Comparison of ENCODE assay signal across 14 cellular contexts in genomic region chr17:18219016-18219415, GRCh38. TPM values are rescaled to one million over a fixed set of nuclear protein-coding genes. Genes with fewer than 3 reads are reported as not detected.
DNase-seq lines count a peak whose midpoint lies in the region; ATAC-seq and TF ChIP-seq lines count a peak whose summit lies in the region.
"Had no signal": no experiment of that assay in that cellular context is flagged by ENCODE, and none has a peak within 500 bp of the region (broad histone marks: within the 10 kb centered on the region; RNA-seq: fewer than 3 reads in every experiment).

No MANE protein-coding gene starts in this region.

- intact Hi-C loops in transverse colon (cut with DNase I; ENCODE audit: low total_unique reads) = no loop called here

- TF ChIP-seq EP300 in transverse colon (IDR thresholded peaks at IDR 0.05; ENCODE audit: low read depth) = no peak

- 52 to 60% methylated on average over 2 to 4 of the region's 4 CpGs for WGBS in transverse colon (ENCODE audit: low coverage in 1 of 2), 2 donors

- H3K27me3 ChIP-seq in transverse colon = no peaks in the 10 kb centered on the region
- H3K27me3 ChIP-seq: esophagus squamous epithelium had no signal

- no peak overlapping the region for H3K27ac ChIP-seq in transverse colon
- H3K27ac ChIP-seq: esophagus squamous epithelium had no signal

- ATAC-seq in left lobe of liver = peak; percentile 33

- TF ChIP-seq CTCF in transverse colon (IDR thresholded peaks at IDR 0.05) = no peak

- in situ Hi-C loops in ACHN (cut with HindIII; ENCODE audit: low pct_ligation_motif_present, low pct_unique_long_range_greater_than_20kb, low sequenced_read_pairs) (no loop called here), transverse colon (cut with MboI; ENCODE audit: low pct_ligation_motif_present in 1 of 4, low pct_unique_long_range_greater_than_20kb in 1 of 4, low sequenced_read_pairs in 3 of 4) (loop anchor here in 2 of 4 donors (10.0 kb wide), 3 partner anchors 56 to 86 kb away; no protein-coding TSS in a partner anchor)

- peaks cover 0 to 3% (median 0%) of the 10 kb centered on the region in 4 donors for H3K4me1 ChIP-seq in transverse colon

- no peaks in the 10 kb centered on the region for H3K36me3 ChIP-seq in transverse colon
- H3K36me3 ChIP-seq: esophagus squamous epithelium had no signal

- H3K4me3 ChIP-seq in transverse colon = no peak overlapping the region
- H3K4me3 ChIP-seq: esophagus squamous epithelium had no signal

- no peak for TF ChIP-seq POLR2A in transverse colon (IDR thresholded peaks at IDR 0.05)

- DNase-seq in ACHN (peak; percentile 37), LHCN-M2 (ENCODE audit: low read depth) (peak; percentile 38), cerebellar cortex (ENCODE audit: low spot score) (peak; percentile 27), left lobe of liver (ENCODE audit: low spot score) (no peak), CD1c-positive myeloid dendritic cell (ENCODE audit: extremely low spot score) (no peak), transverse colon (no peak), T1000 (lab: John Stamatoyannopoulos, UW) (no peak)
- DNase-seq in activated naive CD4-positive, alpha-beta T cell treated with Interleukin-2 at 50 U/mL for 16 hours = no peak
- DNase-seq: amniotic stem cell; DMS53; esophagus squamous epithelium; NCI-H187 treated with DMSO at 0.1 percent for 48 hours; stimulated activated CD4-positive, alpha-beta T cell treated with anti-CD3 and anti-CD28 coated beads, Interleukin-2, amount 100 ng/mL, for 24 hours; T-helper 1 cell had no signal

- no peaks in the 10 kb centered on the region for H3K9me3 ChIP-seq in transverse colon
- H3K9me3 ChIP-seq: esophagus squamous epithelium had no signal

RNA-seq across cellular contexts. Expression of gene LLGL1, which starts 6.4 kb away (rescaled TPM):
- total RNA-seq in LHCN-M2 (2014; rRNA removed) = 53.3 and 53.7 TPM in 2 replicates
- polyA plus RNA-seq in LHCN-M2 (2012) = 26.6 TPM
- total RNA-seq in left lobe of liver = 3.3 TPM
- total RNA-seq in transverse colon = 10 to 100 TPM; 11.1 to 18.0 (median 14.9) TPM

RNA-seq across cellular contexts. Expression of gene ALKBH5, which starts 35.4 kb away (rescaled TPM):
- total RNA-seq in LHCN-M2 (2014; rRNA removed) (115 and 123 TPM in 2 replicates), left lobe of liver (69.2 TPM), transverse colon (100 to 1,000 TPM in 2 of 4 donors, 10 to 100 TPM in 2; 69.2 to 109 (median 88.4) TPM)
- 60.0 TPM for polyA plus RNA-seq in LHCN-M2 (2012)

RNA-seq across cellular contexts. Expression of gene FLII, which starts 39.5 kb away (rescaled TPM):
- total RNA-seq in LHCN-M2 (2014; rRNA removed) (284 and 286 TPM in 2 replicates), left lobe of liver (102 TPM), transverse colon (100 to 1,000 TPM; 365 to 919 (median 428) TPM)
- polyA plus RNA-seq in LHCN-M2 (2012) = 342 TPM

RNA-seq across cellular contexts. Expression of gene MIEF2, which starts 41.4 kb away (rescaled TPM):
- total RNA-seq in LHCN-M2 (2014; rRNA removed) (9.4 and 9.6 TPM in 2 replicates), left lobe of liver (6.4 TPM), transverse colon (10 to 100 TPM in 3 of 4 donors, 1 to 10 TPM in 1; 7.4 to 48.0 (median 21.0) TPM)
- 8.4 TPM for polyA plus RNA-seq in LHCN-M2 (2012)

Comparison
In these comparisons a context has a peak if more than half of its experiments do, and no peak if none do; other contexts are left out.
1. DNase-seq: peak in ACHN (single experiment), LHCN-M2 (single experiment) and cerebellar cortex (single experiment); none in left lobe of liver (single experiment), CD1c-positive myeloid dendritic cell (single experiment), transverse colon (single experiment), activated naive CD4-positive, alpha-beta T cell treated with Interleukin-2 at 50 U/mL for 16 hours (single experiment) and T1000 (single experiment).